1 cellular context compared by ENCODE assay signal in genomic region chr3:136631424-136631823, GRCh38.
TF ChIP-seq lines count a peak whose summit lies in the region.

No MANE protein-coding gene starts in this region.

TF ChIP-seq in WTC11, 78 proteins besides CTCF, POLR2A, EP300 and RAD21 (continued from another document):
- no peak for TF ChIP-seq FOXJ3 (CRISPR knock-in tag; IDR thresholded peaks at IDR 0.05; ENCODE audit: borderline replicate concordance)
